In genomic region chr9:109244179-109245132, GRCh38 we compare ENCODE assay signal across 8 cellular contexts.
A peak's percentile ranks its signal among the peaks of the same experiment; 100 is the strongest.
DNase-seq lines count a peak whose midpoint lies in the region; ATAC-seq and TF ChIP-seq lines count a peak whose summit lies in the region.

No MANE protein-coding gene starts in this region.

- WGBS in endodermal cell (ENCODE audit: insufficient coverage in 1 of 2, insufficient read length in 1 of 2), 2 experiments, result 28 to 42% methylated on average over 4 to 9 of the region's 9 CpGs

- no peaks in the 10 kb centered on the region for H3K36me3 ChIP-seq in endodermal cell (ENCODE audit: control insufficient read depth, insufficient read depth, low read length)

- no peaks in the 10 kb centered on the region for H3K9me3 ChIP-seq in endodermal cell (ENCODE audit: control insufficient read depth, low read length)

- H3K27me3 ChIP-seq in endodermal cell (ENCODE audit: control insufficient read depth, insufficient read depth, low read length, poor library complexity, severe bottlenecking), result no peaks in the 10 kb centered on the region

- peaks cover 19% of the 10 kb centered on the region for H3K27me3 Mint-ChIP-seq in activated CD8-positive, alpha-beta T cell treated with anti-CD3 and anti-CD28 coated beads for 36 hours
- H3K27me3 Mint-ChIP-seq in endodermal cell (ENCODE audit: insufficient read depth), result no peaks in the 10 kb centered on the region

- no peaks in the 10 kb centered on the region for H3K9me3 Mint-ChIP-seq in activated CD8-positive, alpha-beta T cell treated with anti-CD3 and anti-CD28 coated beads for 36 hours
- H3K9me3 Mint-ChIP-seq in endodermal cell, result no peaks in the 10 kb centered on the region

- H3K4me3 ChIP-seq in AG10803 (ENCODE audit: low read length) (no peak overlapping the region), endodermal cell (ENCODE audit: low read length) (no peak overlapping the region)

- H3K27ac Mint-ChIP-seq in activated CD8-positive, alpha-beta T cell treated with anti-CD3 and anti-CD28 coated beads for 36 hours, result no peak overlapping the region
- no peak overlapping the region for H3K27ac Mint-ChIP-seq in endodermal cell

- TF ChIP-seq CTCF in AG10803 (conservative IDR thresholded peaks at IDR 0.05; ENCODE audit: low read length) (peak; percentile 98), endodermal cell (conservative IDR thresholded peaks at IDR 0.05) (peak; percentile 95)
- peak; percentile 85 for TF ChIP-seq CTCF in activated CD8-positive, alpha-beta T cell treated with anti-CD3 and anti-CD28 coated beads for 36 hours (IDR thresholded peaks at IDR 0.05)

- CTCF ChIA-PET in activated CD8-positive, alpha-beta T cell treated with anti-CD3 and anti-CD28 coated beads for 36 hours (lab: Charles Lee), result interaction anchor here (0.6 to 1.4 kb wide), 5 partner anchors 9 to 73 kb away, joined by 3 to 6 read pairs (median 5); no protein-coding TSS in a partner anchor

- POLR2A ChIA-PET in activated CD8-positive, alpha-beta T cell treated with anti-CD3 and anti-CD28 coated beads for 36 hours (lab: Charles Lee), result no interaction called here

- intact Hi-C loops in activated CD8-positive, alpha-beta T cell treated with anti-CD3 and anti-CD28 coated beads for 36 hours (cut with micrococcal nuclease), result loop anchor here (5.0 kb wide), 1 partner anchor 73 kb away; no protein-coding TSS in a partner anchor

- H3K4me1 ChIP-seq in endodermal cell (ENCODE audit: control insufficient read depth, insufficient read depth, low read length), result no peaks in the 10 kb centered on the region

- no peaks in the 10 kb centered on the region for H3K4me1 Mint-ChIP-seq in activated CD8-positive, alpha-beta T cell treated with anti-CD3 and anti-CD28 coated beads for 36 hours (ENCODE audit: low read depth)
- H3K4me1 Mint-ChIP-seq in endodermal cell, result peaks cover 4% of the 10 kb centered on the region

- no peaks in the 10 kb centered on the region for H3K36me3 Mint-ChIP-seq in activated CD8-positive, alpha-beta T cell treated with anti-CD3 and anti-CD28 coated beads for 36 hours (ENCODE audit: low read depth)
- H3K36me3 Mint-ChIP-seq in endodermal cell (ENCODE audit: low read depth), result peaks cover 5% of the 10 kb centered on the region

- H3K9ac ChIP-seq in endodermal cell (ENCODE audit: extremely low read depth, low read length, poor library complexity, severe bottlenecking), result no peak overlapping the region

- DNase-seq in AG10803 (ENCODE audit: low read depth) (peak; percentile 57), NCI-H774 (lab: John Stamatoyannopoulos, UW) (peak; percentile 55), endodermal cell (peak; percentile 92), middle frontal gyrus (ENCODE audit: extremely low spot score, low spot score) (peak; percentile 68)
- peak; percentile 85 for DNase-seq in activated CD8-positive, alpha-beta T cell treated with anti-CD3 and anti-CD28 coated beads for 36 hours
- peak; percentile 82 for DNase-seq in stimulated activated CD8-positive, alpha-beta memory T cell treated with anti-CD3 and anti-CD28 coated beads, Interleukin-4, amount 100 ng/mL, for 48 hours

- H3K4me3 Mint-ChIP-seq in activated CD8-positive, alpha-beta T cell treated with anti-CD3 and anti-CD28 coated beads for 36 hours, result no peak overlapping the region
- no peak overlapping the region for H3K4me3 Mint-ChIP-seq in endodermal cell

- H3K27ac ChIP-seq in endodermal cell (ENCODE audit: low read depth, low read length), result no peak overlapping the region

- ATAC-seq in GM18909 (IDR thresholded peaks at IDR 0.05; ENCODE audit: poor library complexity, unreplicated experiment), result peak; percentile 88
- peak; percentile 69 for ATAC-seq in HG03378 (IDR thresholded peaks at IDR 0.05; ENCODE audit: unreplicated experiment)
- peak; percentile 94 for ATAC-seq in activated CD8-positive, alpha-beta T cell treated with anti-CD3 and anti-CD28 coated beads for 36 hours
